1 cellular context compared by ENCODE assay signal in genomic region chr2:204982303-204982702, GRCh38.
TF ChIP-seq lines count a peak whose summit lies in the region.

No MANE protein-coding gene starts in this region.

TF ChIP-seq in IMR-90, 13 proteins besides CTCF, POLR2A, EP300 and RAD21:
- TF ChIP-seq CHD1 (IDR thresholded peaks at IDR 0.05; ENCODE audit: low read depth, low read length), result no peak
- TF ChIP-seq FOS (IDR thresholded peaks at IDR 0.05; ENCODE audit: low read depth, low read length), result no peak
- TF ChIP-seq MAFK (IDR thresholded peaks at IDR 0.05; ENCODE audit: low read depth, low read length), result peak; percentile 94
- TF ChIP-seq USF2 (IDR thresholded peaks at IDR 0.05; ENCODE audit: low read depth, low read length), result no peak
- peak; percentile 93 for TF ChIP-seq NFE2L2 (IDR thresholded peaks at IDR 0.05; ENCODE audit: low read depth, low read length)
